ENCODE assay signal across 19 cellular contexts in the genomic region with DNA sequence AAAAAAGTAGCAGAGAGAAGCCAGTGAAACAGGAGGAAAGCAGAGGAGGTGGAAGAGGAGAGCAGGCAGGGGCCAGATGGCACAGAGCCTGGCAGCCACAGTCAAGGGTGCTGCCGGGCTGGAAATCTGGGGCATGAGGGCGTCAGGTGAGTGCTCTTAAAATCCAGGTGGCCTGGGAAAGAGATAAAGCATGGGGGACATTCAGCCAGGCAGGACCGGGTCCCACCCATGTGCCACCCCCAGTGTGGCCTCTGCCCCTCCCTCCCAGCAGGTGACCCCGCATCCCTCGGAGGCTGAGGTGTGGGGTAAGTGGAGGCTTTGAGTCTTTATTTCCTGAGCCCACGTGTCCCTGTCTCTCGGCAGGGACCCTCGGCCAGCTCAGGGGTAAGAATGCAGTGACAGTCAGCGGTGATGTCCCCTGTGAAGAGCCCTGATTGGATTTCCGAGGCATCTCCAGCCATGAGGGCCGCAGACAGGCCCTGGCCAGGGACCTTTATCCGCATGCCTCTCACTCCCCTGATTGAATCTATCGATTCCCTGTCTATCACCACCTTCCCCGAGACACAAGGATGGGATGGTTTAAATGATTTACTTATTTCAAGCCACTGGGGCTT. TPM values are rescaled to one million over a fixed set of nuclear protein-coding genes. Genes with fewer than 3 reads are reported as not detected.
DNase-seq lines count a peak whose midpoint lies in the region; ATAC-seq and TF ChIP-seq lines count a peak whose summit lies in the region.
"Had no signal": no experiment of that assay in that cellular context is flagged by ENCODE, and none has a peak within 500 bp of the region (broad histone marks: within the 10 kb centered on the region; RNA-seq: fewer than 3 reads in every experiment).

No MANE protein-coding gene starts in this region.

- no peaks in the 10 kb centered on the region for H3K9me3 ChIP-seq in MM.1S (replicated peaks; ENCODE audit: insufficient read depth, low read length)
- no peaks in the 10 kb centered on the region for H3K9me3 ChIP-seq in PC-3 (ENCODE audit: low read length)
- no peaks in the 10 kb centered on the region for H3K9me3 ChIP-seq in neural progenitor cell (ENCODE audit: low read depth)
- H3K9me3 ChIP-seq in adrenal gland (replicated peaks in 1 of 3): no peaks in the 10 kb centered on the region
- H3K9me3 ChIP-seq: Peyer's patch had no signal

- H3K27me3 ChIP-seq in MM.1S (replicated peaks; ENCODE audit: insufficient read depth, low read length) (no peaks in the 10 kb centered on the region), PC-3 (ENCODE audit: low read length) (no peaks in the 10 kb centered on the region), neural progenitor cell (no peaks in the 10 kb centered on the region), adrenal gland (peaks cover 16% of the 10 kb centered on the region)
- H3K27me3 ChIP-seq: Peyer's patch had no signal

- H3K9me2 ChIP-seq in MM.1S (replicated peaks; ENCODE audit: insufficient read depth, low read length) (no peaks in the 10 kb centered on the region), PC-3 (replicated peaks; ENCODE audit: low read length) (no peaks in the 10 kb centered on the region)

- H3K9me3 Mint-ChIP-seq in neural progenitor cell: peaks cover 4% of the 10 kb centered on the region

- H3K9ac ChIP-seq in MM.1S (ENCODE audit: low read length): no peak overlapping the region
- peak overlapping the region; percentile 74; the same call in 1 of the 2 replicates for H3K9ac ChIP-seq in PC-3 (ENCODE audit: low read length)
- H3K9ac ChIP-seq in neural progenitor cell: no peak overlapping the region
- H3K9ac ChIP-seq: KMS-11 had no signal

- intact Hi-C loops in PC-3 (cut with micrococcal nuclease) (loop anchor here (10.0 kb wide), 1 partner anchor 106 kb away; no protein-coding TSS in a partner anchor), adrenal gland (cut with DNase I) (no loop called here)

- no peak overlapping the region for H3K27ac Mint-ChIP-seq in neural progenitor cell
- H3K27ac Mint-ChIP-seq: CD4-positive, CD25-positive, alpha-beta regulatory T cell had no signal

- DNase-seq in DMS79 (lab: John Stamatoyannopoulos, UW): peak; percentile 12
- no peak for DNase-seq in MM.1S
- no peak for DNase-seq in PC-3
- DNase-seq in neural progenitor cell (ENCODE audit: low spot score): peak; percentile 66
- DNase-seq in adrenal gland: no peak
- DNase-seq in islet precursor cell: no peak
- DNase-seq: CD4-positive, CD25-positive, alpha-beta regulatory T cell; DND-41; GDM1; HCEC 1CT; NCI-H1092 treated with DMSO at 0.1 percent for 48 hours; NCI-H187; NCI-H226; NCI-H748 treated with DMSO at 0.1 percent for 48 hours; SJCRH30 had no signal

- WGBS in adrenal gland, 4 donors: 69 to 76% (median 74%) methylated on average over 6 to 14 of the region's 14 CpGs

- no peak for TF ChIP-seq POLR2A in adrenal gland (IDR thresholded peaks at IDR 0.05)

- H3K4me1 ChIP-seq in MM.1S (ENCODE audit: low read length): peaks cover 67% of the 10 kb centered on the region
- peaks cover 56% of the 10 kb centered on the region for H3K4me1 ChIP-seq in PC-3 (ENCODE audit: insufficient read depth, low read length)
- H3K4me1 ChIP-seq in neural progenitor cell: peaks cover 10% of the 10 kb centered on the region
- no peaks in the 10 kb centered on the region for H3K4me1 ChIP-seq in adrenal gland (replicated peaks in 1 of 2)
- H3K4me1 ChIP-seq: Peyer's patch, SJCRH30 had no signal

- H3K4me3 ChIP-seq in MM.1S (ENCODE audit: low read length) (no peak overlapping the region), PC-3 (ENCODE audit: low read length) (no peak overlapping the region), neural progenitor cell (no peak overlapping the region), adrenal gland (no peak overlapping the region)
- H3K4me3 ChIP-seq: Peyer's patch, SJCRH30 had no signal

- CTCF ChIA-PET in PC-3 (lab: Charles Lee): no interaction called here

- H3K36me3 ChIP-seq in MM.1S (replicated peaks; ENCODE audit: insufficient read depth, low read length) (no peaks in the 10 kb centered on the region), PC-3 (ENCODE audit: low read depth, low read length) (no peaks in the 10 kb centered on the region), neural progenitor cell (no peaks in the 10 kb centered on the region), adrenal gland (replicated peaks in 1 of 2) (no peaks in the 10 kb centered on the region)
- H3K36me3 ChIP-seq: Peyer's patch, SJCRH30 had no signal

- POLR2A ChIA-PET in PC-3 (lab: Charles Lee; ENCODE audit: unreplicated experiment): no interaction called here

- BruUV-seq in PC-3 (replicated peaks; lab: Mats Ljungman, UMichigan): no TSS peak

- H2AFZ ChIP-seq in MM.1S (ENCODE audit: low read length) (no peak overlapping the region), PC-3 (ENCODE audit: low read length) (no peak overlapping the region), neural progenitor cell (replicated peaks) (no peak overlapping the region)

- no peak overlapping the region for H3K4me3 Mint-ChIP-seq in neural progenitor cell

- H3K4me1 Mint-ChIP-seq in neural progenitor cell: peaks cover 16% of the 10 kb centered on the region

- peaks cover 19% of the 10 kb centered on the region for H3K27me3 Mint-ChIP-seq in neural progenitor cell (ENCODE audit: insufficient read depth, low read depth)

- TF ChIP-seq CTCF in MM.1S (IDR thresholded peaks at IDR 0.05; ENCODE audit: low read length): no peak
- no peak for TF ChIP-seq CTCF in PC-3 (conservative IDR thresholded peaks at IDR 0.05; ENCODE audit: low read depth, low read length)
- TF ChIP-seq CTCF in neural progenitor cell (IDR thresholded peaks at IDR 0.05): no peak
- TF ChIP-seq CTCF in adrenal gland (IDR thresholded peaks at IDR 0.05): no peak

- peaks cover 44% of the 10 kb centered on the region for H3F3A ChIP-seq in MM.1S (ENCODE audit: insufficient read depth, low read length)
- peaks cover 10% of the 10 kb centered on the region for H3F3A ChIP-seq in PC-3 (ENCODE audit: low read length, unreplicated experiment)
- H3F3A ChIP-seq in neural progenitor cell (ENCODE audit: low read depth): peaks cover 4% of the 10 kb centered on the region

- ATAC-seq in PC-3 (no peak), HG03175 (IDR thresholded peaks at IDR 0.05; ENCODE audit: unreplicated experiment) (no peak)
- ATAC-seq: HepG2 had no signal

- H4K20me1 ChIP-seq in MM.1S (ENCODE audit: insufficient read depth, low read length) (no peaks in the 10 kb centered on the region), PC-3 (ENCODE audit: low read length) (no peaks in the 10 kb centered on the region), neural progenitor cell (ENCODE audit: low read depth) (no peaks in the 10 kb centered on the region)

- H3K27ac ChIP-seq in MM.1S (ENCODE audit: low read length) (peak overlapping the region; percentile 37; the same call in 1 of the 2 replicates), PC-3 (ENCODE audit: low read length) (peak overlapping the region; percentile 95), neural progenitor cell (no peak overlapping the region), adrenal gland (no peak overlapping the region)
- H3K27ac ChIP-seq: KMS-11, Peyer's patch, SJCRH30 had no signal

- H3K4me2 ChIP-seq in MM.1S (ENCODE audit: low read depth, low read length): no peak overlapping the region
- H3K4me2 ChIP-seq in PC-3 (ENCODE audit: low read length): no peak overlapping the region
- peak overlapping the region; percentile 38 for H3K4me2 ChIP-seq in neural progenitor cell
- H3K4me2 ChIP-seq: KMS-11 had no signal

- H3K79me2 ChIP-seq in MM.1S (ENCODE audit: low read length) (peaks cover 6% of the 10 kb centered on the region; the same call in 1 of the 2 replicates), PC-3 (ENCODE audit: low read length) (no peaks in the 10 kb centered on the region), neural progenitor cell (ENCODE audit: low read depth) (no peaks in the 10 kb centered on the region)

- H3K36me3 Mint-ChIP-seq in neural progenitor cell: no peaks in the 10 kb centered on the region
- H3K36me3 Mint-ChIP-seq: CD4-positive, CD25-positive, alpha-beta regulatory T cell had no signal

RNA-seq across cellular contexts. Expression of a gene that starts 33.8 kb away (rescaled TPM):
- total RNA-seq in PC-3 (2014; rRNA removed) (340 and 372 TPM in 2 replicates), neural progenitor cell (ENCODE audit: low replicate concordance) (24.0 and 38.0 TPM in 2 replicates), adrenal gland (10 to 100 TPM; 15.4 to 42.5 (median 30.9) TPM)
- 10 to 100 TPM; 13.5 to 30.2 (median 22.8) TPM for polyA plus RNA-seq in adrenal gland
- total RNA-seq: CD4-positive, CD25-positive, alpha-beta regulatory T cell had no signal

Comparison
In these comparisons a context has a peak if more than half of its experiments do, and no peak if none do; other contexts are left out.
1. DNase-seq: peak in DMS79 (single experiment) and neural progenitor cell (single experiment); none in MM.1S (single experiment), PC-3 (single experiment), adrenal gland (0 of 7) and islet precursor cell (single experiment).
2. H3K27ac ChIP-seq: peak in MM.1S (single experiment) and PC-3 (single experiment); none in neural progenitor cell (single experiment) and adrenal gland (0 of 5).